ENCODE assay signal across 15 cellular contexts in genomic region chr16:75627856-75628255, GRCh38. TPM values are rescaled to one million over a fixed set of nuclear protein-coding genes. Genes with fewer than 3 reads are reported as not detected.
DNase-seq lines count a peak whose midpoint lies in the region; ATAC-seq and TF ChIP-seq lines count a peak whose summit lies in the region.
"Had no signal": no experiment of that assay in that cellular context is flagged by ENCODE, and none has a peak within 500 bp of the region (broad histone marks: within the 10 kb centered on the region; RNA-seq: fewer than 3 reads in every experiment).

No MANE protein-coding gene starts in this region.

- TF ChIP-seq POLR2A in upper lobe of left lung (IDR thresholded peaks at IDR 0.05) = no peak

- intact Hi-C loops in activated CD4-positive, alpha-beta memory T cell treated with anti-CD3 and anti-CD28 coated beads for 36 hours (cut with micrococcal nuclease) = no loop called here

- H3K36me3 Mint-ChIP-seq in activated naive CD4-positive, alpha-beta T cell treated with anti-CD3 and anti-CD28 coated beads, Interleukin-2, amount 10 ng/mL, durations not matched to agents 7 days and 5 days = peaks cover 67% of the 10 kb centered on the region
- H3K36me3 Mint-ChIP-seq in activated CD4-positive, alpha-beta memory T cell treated with anti-CD3 and anti-CD28 coated beads for 36 hours = peaks cover 69% of the 10 kb centered on the region

- no peak overlapping the region for H3K4me3 Mint-ChIP-seq in activated naive CD4-positive, alpha-beta T cell treated with anti-CD3 and anti-CD28 coated beads, Interleukin-2, amount 10 ng/mL, durations not matched to agents 7 days and 5 days
- no peak overlapping the region for H3K4me3 Mint-ChIP-seq in activated CD4-positive, alpha-beta memory T cell treated with anti-CD3 and anti-CD28 coated beads for 36 hours

- no peak overlapping the region for H3K4me3 ChIP-seq in upper lobe of left lung
- H3K4me3 ChIP-seq: GM12878, left ventricle myocardium inferior, smooth muscle cell had no signal

- peaks cover 8 to 12% (median 9%) of the 10 kb centered on the region in 4 donors for H3K4me1 ChIP-seq in upper lobe of left lung

- H3K27me3 ChIP-seq in upper lobe of left lung = no peaks in the 10 kb centered on the region

- H3K9me3 Mint-ChIP-seq in activated naive CD4-positive, alpha-beta T cell treated with anti-CD3 and anti-CD28 coated beads, Interleukin-2, amount 10 ng/mL, durations not matched to agents 7 days and 5 days = no peaks in the 10 kb centered on the region
- H3K9me3 Mint-ChIP-seq in activated CD4-positive, alpha-beta memory T cell treated with anti-CD3 and anti-CD28 coated beads for 36 hours = no peaks in the 10 kb centered on the region

- no peak for DNase-seq in activated naive CD4-positive, alpha-beta T cell treated with anti-CD3 and anti-CD28 coated beads, Interleukin-2, amount 10 ng/mL, durations not matched to agents 7 days and 5 days
- DNase-seq in activated naive CD4-positive, alpha-beta T cell treated with Interleukin-2 at 50 U/mL for 16 hours = no peak
- DNase-seq in activated CD4-positive, alpha-beta memory T cell treated with anti-CD3 and anti-CD28 coated beads for 36 hours = no peak
- DNase-seq in epidermal melanocyte (ENCODE audit: insufficient read length, low spot score) = peak; percentile 31
- DNase-seq in upper lobe of left lung = no peak
- no peak for DNase-seq in SIG-M5 treated with dmso at 0.1 percent for 504 hours (lab: John Stamatoyannopoulos, UW; ENCODE audit: unreplicated experiment)
- no peak for DNase-seq in NCI-H1436 treated with DMSO at 0.1 percent for 48 hours (lab: John Stamatoyannopoulos, UW)
- no peak for DNase-seq in stimulated activated CD4-positive, alpha-beta T cell treated with anti-CD3 and anti-CD28 coated beads, Interleukin-4, amount 100 ng/mL, for 24 hours
- DNase-seq: DND-41, GOT3, head of caudate nucleus, left ventricle myocardium inferior had no signal

- TF ChIP-seq EP300 in upper lobe of left lung (IDR thresholded peaks at IDR 0.05) = no peak

- no peak for TF ChIP-seq CTCF in upper lobe of left lung (IDR thresholded peaks at IDR 0.05)

- H3K9me3 ChIP-seq in upper lobe of left lung = no peaks in the 10 kb centered on the region
- H3K9me3 ChIP-seq: left ventricle myocardium inferior had no signal

- H3K27ac Mint-ChIP-seq in activated naive CD4-positive, alpha-beta T cell treated with anti-CD3 and anti-CD28 coated beads, Interleukin-2, amount 10 ng/mL, durations not matched to agents 7 days and 5 days = peak overlapping the region; percentile 79
- peak overlapping the region; percentile 79 for H3K27ac Mint-ChIP-seq in activated CD4-positive, alpha-beta memory T cell treated with anti-CD3 and anti-CD28 coated beads for 36 hours

- 27 to 33% methylated on average over 3 of the region's 3 CpGs for WGBS in upper lobe of left lung, 2 donors

- no peak for ATAC-seq in upper lobe of left lung (ENCODE audit: low FRiP score in 2 of 2)
- ATAC-seq: GM12878 had no signal

- H3K27ac ChIP-seq in upper lobe of left lung = peak overlapping the region; percentile 6 to 42 (median 30)
- H3K27ac ChIP-seq: left ventricle myocardium inferior had no signal

- POLR2A ChIA-PET in activated CD4-positive, alpha-beta memory T cell treated with anti-CD3 and anti-CD28 coated beads for 36 hours (lab: Charles Lee) = interaction anchor here (1.0 to 2.5 kb wide), 2 partner anchors 12 to 20 kb away, joined by 3 to 8 read pairs; partner anchors contain the start of genes KARS1 and TERF2IP

- CTCF ChIA-PET in activated naive CD4-positive, alpha-beta T cell treated with anti-CD3 and anti-CD28 coated beads, Interleukin-2, amount 10 ng/mL, durations not matched to agents 7 days and 5 days (lab: Charles Lee) = interaction anchor here (1.0 kb wide), 1 partner anchor 19 kb away, joined by 3 read pairs; the partner anchor contains the start of genes KARS1 and TERF2IP
- CTCF ChIA-PET in activated CD4-positive, alpha-beta memory T cell treated with anti-CD3 and anti-CD28 coated beads for 36 hours (lab: Charles Lee) = no interaction called here

- peaks cover 38 to 72% (median 47%) of the 10 kb centered on the region in 4 donors for H3K36me3 ChIP-seq in upper lobe of left lung

- peaks cover 37% of the 10 kb centered on the region for H3K4me1 Mint-ChIP-seq in activated naive CD4-positive, alpha-beta T cell treated with anti-CD3 and anti-CD28 coated beads, Interleukin-2, amount 10 ng/mL, durations not matched to agents 7 days and 5 days
- peaks cover 32% of the 10 kb centered on the region for H3K4me1 Mint-ChIP-seq in activated CD4-positive, alpha-beta memory T cell treated with anti-CD3 and anti-CD28 coated beads for 36 hours (ENCODE audit: low read depth)

- H3K27me3 Mint-ChIP-seq in activated naive CD4-positive, alpha-beta T cell treated with anti-CD3 and anti-CD28 coated beads, Interleukin-2, amount 10 ng/mL, durations not matched to agents 7 days and 5 days = no peaks in the 10 kb centered on the region
- H3K27me3 Mint-ChIP-seq in activated CD4-positive, alpha-beta memory T cell treated with anti-CD3 and anti-CD28 coated beads for 36 hours = no peaks in the 10 kb centered on the region

RNA-seq across cellular contexts. Expression of gene ADAT1, which starts 4.8 kb away (rescaled TPM):
- total RNA-seq in activated CD4-positive, alpha-beta memory T cell treated with anti-CD3 and anti-CD28 coated beads for 36 hours = 10 to 100 TPM; 39.9 to 40.2 TPM
- total RNA-seq in upper lobe of left lung = 10 to 100 TPM; 30.6 to 77.5 (median 46.7) TPM

RNA-seq across cellular contexts. Expression of gene KARS1, which starts 19.6 kb away (rescaled TPM):
- 100 to 1,000 TPM; 273 to 277 TPM for total RNA-seq in activated CD4-positive, alpha-beta memory T cell treated with anti-CD3 and anti-CD28 coated beads for 36 hours
- 10 to 100 TPM; 59.4 to 94.2 (median 86.3) TPM for total RNA-seq in upper lobe of left lung

RNA-seq across cellular contexts. Expression of gene TERF2IP, which starts 19.7 kb away (rescaled TPM):
- 10 to 100 TPM; 80.3 to 85.1 TPM for total RNA-seq in activated CD4-positive, alpha-beta memory T cell treated with anti-CD3 and anti-CD28 coated beads for 36 hours
- 10 to 100 TPM; 45.1 to 70.0 (median 59.1) TPM for total RNA-seq in upper lobe of left lung

RNA-seq across cellular contexts. Expression of gene CPHXL2, which starts 49.0 kb away (rescaled TPM):
- total RNA-seq in activated CD4-positive, alpha-beta memory T cell treated with anti-CD3 and anti-CD28 coated beads for 36 hours = not detected
- not detected for total RNA-seq in upper lobe of left lung
- total RNA-seq: GM12878, left ventricle myocardium inferior, smooth muscle cell, urinary bladder had no signal
